In the genomic region with DNA sequence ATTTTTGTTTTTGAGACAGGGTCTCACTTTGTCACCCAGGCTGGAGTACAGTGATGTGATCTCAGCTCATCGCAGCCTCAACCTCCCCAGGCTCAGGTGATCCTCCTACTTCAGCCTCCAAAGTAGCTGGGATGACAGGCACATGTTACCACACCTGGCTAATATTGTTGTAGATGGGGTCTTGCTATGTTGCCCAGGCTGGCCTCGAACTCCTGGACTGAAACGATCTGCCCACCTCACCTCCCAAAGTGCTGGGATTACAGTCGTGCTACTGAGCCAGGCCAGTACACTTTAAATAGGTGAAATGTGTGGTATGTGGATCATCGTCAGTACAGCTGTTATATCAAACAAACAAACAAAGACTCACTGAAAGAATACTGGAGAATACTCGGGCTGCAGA, we compare ENCODE assay signal across 1 cellular context.
TF ChIP-seq lines count a peak whose summit lies in the region.

No MANE protein-coding gene starts in this region.

TF ChIP-seq in SK-N-SH, 30 proteins besides CTCF, POLR2A, EP300 and RAD21:
- no peak for TF ChIP-seq SMC3 (IDR thresholded peaks at IDR 0.05; ENCODE audit: low read depth, low read length)
- no peak for TF ChIP-seq FOXJ3 (CRISPR knock-in tag; IDR thresholded peaks at IDR 0.05)
- TF ChIP-seq EZH2phosphoT487 (IDR thresholded peaks at IDR 0.05; ENCODE audit: borderline replicate concordance, low read depth): no peak
- no peak for TF ChIP-seq ELF1 (IDR thresholded peaks at IDR 0.05)
- TF ChIP-seq, protein P1, sequence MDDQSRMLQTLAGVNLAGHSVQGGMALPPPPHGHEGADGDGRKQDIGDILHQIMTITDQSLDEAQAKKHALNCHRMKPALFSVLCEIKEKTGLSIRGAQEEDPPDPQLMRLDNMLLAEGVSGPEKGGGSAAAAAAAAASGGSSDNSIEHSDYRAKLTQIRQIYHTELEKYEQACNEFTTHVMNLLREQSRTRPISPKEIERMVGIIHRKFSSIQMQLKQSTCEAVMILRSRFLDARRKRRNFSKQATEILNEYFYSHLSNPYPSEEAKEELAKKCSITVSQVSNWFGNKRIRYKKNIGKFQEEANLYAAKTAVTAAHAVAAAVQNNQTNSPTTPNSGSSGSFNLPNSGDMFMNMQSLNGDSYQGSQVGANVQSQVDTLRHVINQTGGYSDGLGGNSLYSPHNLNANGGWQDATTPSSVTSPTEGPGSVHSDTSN (IDR thresholded peaks at IDR 0.05): no peak
- TF ChIP-seq, protein P2, sequence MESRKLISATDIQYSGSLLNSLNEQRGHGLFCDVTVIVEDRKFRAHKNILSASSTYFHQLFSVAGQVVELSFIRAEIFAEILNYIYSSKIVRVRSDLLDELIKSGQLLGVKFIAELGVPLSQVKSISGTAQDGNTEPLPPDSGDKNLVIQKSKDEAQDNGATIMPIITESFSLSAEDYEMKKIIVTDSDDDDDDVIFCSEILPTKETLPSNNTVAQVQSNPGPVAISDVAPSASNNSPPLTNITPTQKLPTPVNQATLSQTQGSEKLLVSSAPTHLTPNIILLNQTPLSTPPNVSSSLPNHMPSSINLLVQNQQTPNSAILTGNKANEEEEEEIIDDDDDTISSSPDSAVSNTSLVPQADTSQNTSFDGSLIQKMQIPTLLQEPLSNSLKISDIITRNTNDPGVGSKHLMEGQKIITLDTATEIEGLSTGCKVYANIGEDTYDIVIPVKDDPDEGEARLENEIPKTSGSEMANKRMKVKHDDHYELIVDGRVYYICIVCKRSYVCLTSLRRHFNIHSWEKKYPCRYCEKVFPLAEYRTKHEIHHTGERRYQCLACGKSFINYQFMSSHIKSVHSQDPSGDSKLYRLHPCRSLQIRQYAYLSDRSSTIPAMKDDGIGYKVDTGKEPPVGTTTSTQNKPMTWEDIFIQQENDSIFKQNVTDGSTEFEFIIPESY (IDR thresholded peaks at IDR 0.05; ENCODE audit: borderline replicate concordance, low read depth): no peak
- no peak for TF ChIP-seq RCOR1 (IDR thresholded peaks at IDR 0.05; ENCODE audit: low read length)
- no peak for TF ChIP-seq YY1 (IDR thresholded peaks at IDR 0.05; ENCODE audit: low read depth)
- no peak for TF ChIP-seq RXRA (IDR thresholded peaks at IDR 0.05; ENCODE audit: borderline replicate concordance, low read depth)
